ENCODE assay signal across 1 cellular context in genomic region chr7:73557397-73558257, GRCh38.
TF ChIP-seq lines count a peak whose summit lies in the region.

Gene BCL7B (minus strand): TSS chr7:73557690. CDS start chr7:73557578, 112 bp downstream.

TF ChIP-seq in HepG2, 621 proteins besides CTCF, POLR2A, EP300 and RAD21 (continued from another document and continues in another):
- peak; percentile 43; the same call in 1 of the 2 replicates for TF ChIP-seq ZNF800 (CRISPR knock-in tag; IDR thresholded peaks at IDR 0.05)
- peak; percentile 98 for TF ChIP-seq ZNF44 (CRISPR knock-in tag; IDR thresholded peaks at IDR 0.05)
- no peak for TF ChIP-seq ZNF597 (CRISPR knock-in tag; IDR thresholded peaks at IDR 0.05)
- no peak for TF ChIP-seq GTF2F1 (IDR thresholded peaks at IDR 0.05; ENCODE audit: low read length)
- TF ChIP-seq, protein P1, sequence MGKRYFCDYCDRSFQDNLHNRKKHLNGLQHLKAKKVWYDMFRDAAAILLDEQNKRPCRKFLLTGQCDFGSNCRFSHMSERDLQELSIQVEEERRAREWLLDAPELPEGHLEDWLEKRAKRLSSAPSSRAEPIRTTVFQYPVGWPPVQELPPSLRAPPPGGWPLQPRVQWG (CRISPR knock-in tag; IDR thresholded peaks at IDR 0.05; ENCODE audit: borderline replicate concordance, low read depth) = no peak
- TF ChIP-seq SP140L (CRISPR knock-in tag; IDR thresholded peaks at IDR 0.05; ENCODE audit: borderline replicate concordance) = 0 out of 2 replicates have a peak, but pooled peaks have one; percentile 51
- TF ChIP-seq HOMEZ (CRISPR knock-in tag; IDR thresholded peaks at IDR 0.05; ENCODE audit: low read depth) = no peak
- no peak for TF ChIP-seq TCF7L2 (IDR thresholded peaks at IDR 0.05; ENCODE audit: low read depth, low read length)
- peak; percentile 83 for TF ChIP-seq REPIN1 (CRISPR knock-in tag; IDR thresholded peaks at IDR 0.05; ENCODE audit: borderline replicate concordance, low read depth)
- peak; percentile 99 for TF ChIP-seq ZNF547 (CRISPR knock-in tag; IDR thresholded peaks at IDR 0.05)
- TF ChIP-seq CBX2 (IDR thresholded peaks at IDR 0.05; ENCODE audit: low read depth, low read length) = no peak
- no peak for TF ChIP-seq CBX2 (CRISPR knock-in tag; IDR thresholded peaks at IDR 0.05; ENCODE audit: low read depth)
- TF ChIP-seq ZNF317 (CRISPR knock-in tag; IDR thresholded peaks at IDR 0.05) = peak; percentile 76
- no peak for TF ChIP-seq MBD4 (IDR thresholded peaks at IDR 0.05; ENCODE audit: borderline replicate concordance, low read length)
- TF ChIP-seq SIX1 (CRISPR knock-in tag; IDR thresholded peaks at IDR 0.05; ENCODE audit: borderline replicate concordance) = no peak
- no peak for TF ChIP-seq ZNF431 (CRISPR knock-in tag; IDR thresholded peaks at IDR 0.05; ENCODE audit: borderline replicate concordance, low read depth)
- TF ChIP-seq LRRFIP1 (CRISPR knock-in tag; conservative IDR thresholded peaks at IDR 0.05) = 0 out of 2 replicates have a peak, but pooled peaks have one; percentile 16
- TF ChIP-seq ZNF747 (CRISPR knock-in tag; IDR thresholded peaks at IDR 0.05; ENCODE audit: borderline replicate concordance) = peak; percentile 97
- TF ChIP-seq ZNF567 (CRISPR knock-in tag; IDR thresholded peaks at IDR 0.05; ENCODE audit: borderline replicate concordance) = 0 out of 2 replicates have a peak, but pooled peaks have one; percentile 76
- TF ChIP-seq MXI1 (IDR thresholded peaks at IDR 0.05; ENCODE audit: borderline replicate concordance, low read depth, low read length) = no peak
- TF ChIP-seq ZBTB21 (CRISPR knock-in tag; IDR thresholded peaks at IDR 0.05) = no peak
- TF ChIP-seq, protein P2, sequence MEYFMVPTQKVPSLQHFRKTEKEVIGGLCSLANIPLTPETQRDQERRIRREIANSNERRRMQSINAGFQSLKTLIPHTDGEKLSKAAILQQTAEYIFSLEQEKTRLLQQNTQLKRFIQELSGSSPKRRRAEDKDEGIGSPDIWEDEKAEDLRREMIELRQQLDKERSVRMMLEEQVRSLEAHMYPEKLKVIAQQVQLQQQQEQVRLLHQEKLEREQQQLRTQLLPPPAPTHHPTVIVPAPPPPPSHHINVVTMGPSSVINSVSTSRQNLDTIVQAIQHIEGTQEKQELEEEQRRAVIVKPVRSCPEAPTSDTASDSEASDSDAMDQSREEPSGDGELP (IDR thresholded peaks at IDR 0.05; ENCODE audit: borderline replicate concordance, low read depth) = peak; percentile 5; the same call in 1 of the 2 replicates
- TF ChIP-seq BCL3 (CRISPR knock-in tag; IDR thresholded peaks at IDR 0.05) = peak; percentile 92
- peak; percentile 82 for TF ChIP-seq PITX1 (CRISPR knock-in tag; IDR thresholded peaks at IDR 0.05)
- TF ChIP-seq THAP8 (CRISPR knock-in tag; IDR thresholded peaks at IDR 0.05; ENCODE audit: borderline replicate concordance) = peak; percentile 87
- TF ChIP-seq ARNT (IDR thresholded peaks at IDR 0.05) = no peak
- TF ChIP-seq, protein P3, sequence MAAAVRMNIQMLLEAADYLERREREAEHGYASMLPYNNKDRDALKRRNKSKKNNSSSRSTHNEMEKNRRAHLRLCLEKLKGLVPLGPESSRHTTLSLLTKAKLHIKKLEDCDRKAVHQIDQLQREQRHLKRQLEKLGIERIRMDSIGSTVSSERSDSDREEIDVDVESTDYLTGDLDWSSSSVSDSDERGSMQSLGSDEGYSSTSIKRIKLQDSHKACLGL (CRISPR knock-in tag; IDR thresholded peaks at IDR 0.05) = peak; percentile 95
- TF ChIP-seq NR2C2 (CRISPR knock-in tag; IDR thresholded peaks at IDR 0.05; ENCODE audit: borderline replicate concordance) = peak; percentile 92
- TF ChIP-seq ZNF619 (CRISPR knock-in tag; IDR thresholded peaks at IDR 0.05) = 0 out of 2 replicates have a peak, but pooled peaks have one; percentile 40
- TF ChIP-seq MIER3 (CRISPR knock-in tag; IDR thresholded peaks at IDR 0.05; ENCODE audit: borderline replicate concordance) = no peak
- TF ChIP-seq MYPOP (CRISPR knock-in tag; IDR thresholded peaks at IDR 0.05) = peak; percentile 75
- TF ChIP-seq SMAD9 (CRISPR knock-in tag; IDR thresholded peaks at IDR 0.05) = peak; percentile 68; the same call in 1 of the 2 replicates
- TF ChIP-seq HNRNPL (IDR thresholded peaks at IDR 0.05; ENCODE audit: low read depth, low read length) = no peak
- peak; percentile 83; the same call in 1 of the 2 replicates for TF ChIP-seq CSRNP2 (CRISPR knock-in tag; conservative IDR thresholded peaks at IDR 0.05; ENCODE audit: low read depth)
- TF ChIP-seq KDM5A (IDR thresholded peaks at IDR 0.05; ENCODE audit: borderline replicate concordance, low read length) = peak; percentile 50; the same call in 1 of the 2 replicates
- no peak for TF ChIP-seq HMG20A (CRISPR knock-in tag; IDR thresholded peaks at IDR 0.05; ENCODE audit: borderline replicate concordance)
- peak; percentile 36; the same call in 1 of the 2 replicates for TF ChIP-seq TAF1 (CRISPR knock-in tag; IDR thresholded peaks at IDR 0.05)
- no peak for TF ChIP-seq PTBP1 (IDR thresholded peaks at IDR 0.05; ENCODE audit: low read depth, low read length, poor library complexity, severe bottlenecking)
- peak; percentile 60; the same call in 1 of the 2 replicates for TF ChIP-seq ZBTB37 (CRISPR knock-in tag; IDR thresholded peaks at IDR 0.05)
- TF ChIP-seq BCL6 (CRISPR knock-in tag; IDR thresholded peaks at IDR 0.05) = peak; percentile 33; the same call in 1 of the 2 replicates
- peak; percentile 66; the same call in 1 of the 2 replicates for TF ChIP-seq ZNF331 (CRISPR knock-in tag; IDR thresholded peaks at IDR 0.05)
- peak; percentile 10; the same call in 1 of the 2 replicates for TF ChIP-seq PAX8 (CRISPR knock-in tag; IDR thresholded peaks at IDR 0.05; ENCODE audit: borderline replicate concordance)
- peak; percentile 73 for TF ChIP-seq ZFP91 (CRISPR knock-in tag; IDR thresholded peaks at IDR 0.05; ENCODE audit: borderline replicate concordance)
- peak; percentile 21 for TF ChIP-seq XRCC5 (optimal IDR thresholded peaks at IDR 0.05; ENCODE audit: low read length)
- peak; percentile 81; the same call in 1 of the 2 replicates for TF ChIP-seq NFE2L1 (CRISPR knock-in tag; IDR thresholded peaks at IDR 0.05; ENCODE audit: borderline replicate concordance)
- TF ChIP-seq FOXM1 (CRISPR knock-in tag; IDR thresholded peaks at IDR 0.05) = peak; percentile 73; the same call in 1 of the 2 replicates
- TF ChIP-seq RCOR2 (CRISPR knock-in tag; IDR thresholded peaks at IDR 0.05) = peak; percentile 69; the same call in 1 of the 2 replicates
